Comparison of ENCODE assay signal across 13 cellular contexts in the genomic region with DNA sequence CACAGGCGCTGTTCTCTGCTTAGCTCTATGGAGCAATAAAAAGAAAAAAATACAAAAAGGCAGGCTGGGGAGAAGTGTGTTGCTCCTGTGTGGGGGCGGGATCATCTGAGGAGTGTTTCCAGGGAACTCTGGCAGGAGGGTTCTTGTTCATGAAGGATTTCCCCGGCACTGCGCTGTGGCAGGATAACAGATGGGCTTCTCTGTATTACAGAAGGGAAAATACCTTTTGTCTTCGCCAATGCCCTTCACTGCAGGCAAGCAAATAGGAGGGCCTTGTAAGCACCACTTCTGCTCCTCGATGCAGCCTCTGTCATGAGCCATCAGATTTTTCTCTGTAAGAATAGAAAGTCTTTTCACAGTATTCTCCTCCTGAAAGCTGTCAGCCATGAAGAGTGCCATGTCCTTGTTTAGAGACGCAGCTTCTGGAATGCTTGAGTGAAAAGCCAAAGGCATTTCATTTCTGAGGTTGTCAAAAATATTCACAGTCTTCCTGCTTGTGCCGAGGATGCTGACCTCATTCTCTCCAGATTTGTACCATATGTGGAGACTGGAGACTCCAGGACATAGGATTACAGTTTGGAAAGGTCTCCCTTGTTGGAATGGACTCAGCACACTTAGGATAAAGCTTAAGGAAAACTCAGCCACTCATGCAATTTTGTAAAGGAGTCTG.
A peak's percentile ranks its signal among the peaks of the same experiment; 100 is the strongest.
DNase-seq lines count a peak whose midpoint lies in the region; ATAC-seq and TF ChIP-seq lines count a peak whose summit lies in the region.
"Had no signal": no experiment of that assay in that cellular context is flagged by ENCODE, and none has a peak within 500 bp of the region (broad histone marks: within the 10 kb centered on the region; RNA-seq: fewer than 3 reads in every experiment).

No MANE protein-coding gene starts in this region.

- peak overlapping the region; percentile 28 for H3K4me3 ChIP-seq in adipocyte (ENCODE audit: low read length)
- peak overlapping the region; percentile 7 for H3K4me3 ChIP-seq in rectal smooth muscle tissue (ENCODE audit: low read length)
- H3K4me3 ChIP-seq: HAP-1 had no signal

- H3K4me3 Mint-ChIP-seq in glutamatergic neuron (ENCODE audit: unreplicated experiment): peak overlapping the region; percentile 50
- H3K4me3 Mint-ChIP-seq: activated naive CD8-positive, alpha-beta T cell treated with anti-CD3 and anti-CD28 coated beads, Interleukin-2, amount 10 ng/mL, durations not matched to agents 7 days and 5 days; naive thymus-derived CD4-positive, alpha-beta T cell had no signal

- H3K36me3 ChIP-seq in adipocyte (ENCODE audit: control insufficient read depth, insufficient read depth, low read length, severe bottlenecking) (no peaks in the 10 kb centered on the region), rectal smooth muscle tissue (ENCODE audit: control insufficient read depth, insufficient read depth, low read length) (no peaks in the 10 kb centered on the region)
- H3K36me3 ChIP-seq: HAP-1 had no signal

- H3K27me3 Mint-ChIP-seq in glutamatergic neuron (ENCODE audit: unreplicated experiment): no peaks in the 10 kb centered on the region
- H3K27me3 Mint-ChIP-seq: activated naive CD8-positive, alpha-beta T cell treated with anti-CD3 and anti-CD28 coated beads, Interleukin-2, amount 10 ng/mL, durations not matched to agents 7 days and 5 days had no signal

- ATAC-seq in HG03439 (IDR thresholded peaks at IDR 0.05; ENCODE audit: unreplicated experiment) (no peak), GM18867 (IDR thresholded peaks at IDR 0.05; ENCODE audit: unreplicated experiment) (no peak)
- ATAC-seq: activated CD4-positive, CD25-positive, alpha-beta regulatory T cell treated with anti-CD3 and anti-CD28 coated beads, Interleukin-2, amount 50 U/mL, for 24 hours; naive thymus-derived CD4-positive, alpha-beta T cell had no signal

- peaks cover 3% of the 10 kb centered on the region for H3K9me3 Mint-ChIP-seq in glutamatergic neuron (ENCODE audit: unreplicated experiment)

- H3K9ac ChIP-seq in adipocyte (ENCODE audit: low read length): no peak overlapping the region
- no peak overlapping the region for H3K9ac ChIP-seq in rectal smooth muscle tissue (ENCODE audit: low read length)

- peak; percentile 89 for DNase-seq in G401 (ENCODE audit: low spot score)
- DNase-seq in adipocyte (ENCODE audit: low read depth): peak; percentile 76
- DNase-seq in glutamatergic neuron: peak; percentile 29
- no peak for DNase-seq in GM10266 (ENCODE audit: extremely low spot score)
- no peak for DNase-seq in CD1c-positive myeloid dendritic cell (ENCODE audit: extremely low spot score)
- DNase-seq: activated naive CD8-positive, alpha-beta T cell treated with anti-CD3 and anti-CD28 coated beads, Interleukin-2, amount 10 ng/mL, durations not matched to agents 7 days and 5 days; naive thymus-derived CD4-positive, alpha-beta T cell; NCI-H1105 had no signal

- no peaks in the 10 kb centered on the region for H3K36me3 Mint-ChIP-seq in glutamatergic neuron (ENCODE audit: unreplicated experiment)
- H3K36me3 Mint-ChIP-seq: activated naive CD8-positive, alpha-beta T cell treated with anti-CD3 and anti-CD28 coated beads, Interleukin-2, amount 10 ng/mL, durations not matched to agents 7 days and 5 days; naive thymus-derived CD4-positive, alpha-beta T cell had no signal

- H3K4me1 ChIP-seq in adipocyte (ENCODE audit: control insufficient read depth, insufficient read depth, low read length) (peaks cover 32% of the 10 kb centered on the region), rectal smooth muscle tissue (ENCODE audit: control insufficient read depth, insufficient read depth, low read length) (peaks cover 15% of the 10 kb centered on the region)
- H3K4me1 ChIP-seq: HAP-1 had no signal

- peak overlapping the region; percentile 98 for H3K27ac Mint-ChIP-seq in glutamatergic neuron (ENCODE audit: unreplicated experiment)
- H3K27ac Mint-ChIP-seq: activated naive CD8-positive, alpha-beta T cell treated with anti-CD3 and anti-CD28 coated beads, Interleukin-2, amount 10 ng/mL, durations not matched to agents 7 days and 5 days; naive thymus-derived CD4-positive, alpha-beta T cell had no signal

- H3K27ac ChIP-seq in rectal smooth muscle tissue (ENCODE audit: low read depth, low read length): peak overlapping the region; percentile 35

- in situ Hi-C loops in G401 (cut with HindIII; ENCODE audit: low sequenced_read_pairs): no loop called here

- TF ChIP-seq CTCF in glutamatergic neuron (IDR thresholded peaks at IDR 0.05; ENCODE audit: partially characterized antibody, unreplicated experiment) (no peak), GM10266 (IDR thresholded peaks at IDR 0.05; ENCODE audit: control insufficient read depth, insufficient read depth, low read depth, missing control alignments) (no peak)

- H3K4me1 Mint-ChIP-seq in glutamatergic neuron (ENCODE audit: low read depth, unreplicated experiment): peaks cover 42% of the 10 kb centered on the region
- H3K4me1 Mint-ChIP-seq: activated naive CD8-positive, alpha-beta T cell treated with anti-CD3 and anti-CD28 coated beads, Interleukin-2, amount 10 ng/mL, durations not matched to agents 7 days and 5 days had no signal

- no peaks in the 10 kb centered on the region for H3K9me3 ChIP-seq in adipocyte (ENCODE audit: control insufficient read depth, low read length)
- H3K9me3 ChIP-seq: HAP-1 had no signal

- H3K27me3 ChIP-seq in adipocyte (replicated peaks; ENCODE audit: control insufficient read depth, insufficient read depth, low read length) (no peaks in the 10 kb centered on the region), rectal smooth muscle tissue (ENCODE audit: control insufficient read depth, insufficient read depth, low read length) (no peaks in the 10 kb centered on the region)

Comparison
In these comparisons a context has a peak if more than half of its experiments do, and no peak if none do; other contexts are left out.
1. DNase-seq: peak in G401 (single experiment), adipocyte (single experiment) and glutamatergic neuron (single experiment); none in GM10266 (single experiment) and CD1c-positive myeloid dendritic cell (single experiment).